Comparison of ENCODE assay signal across 23 cellular contexts in genomic region chr16:13542284-13542683, GRCh38.
"Had no signal": no experiment of that assay in that cellular context is flagged by ENCODE, and none has a peak within 500 bp of the region (broad histone marks: within the 10 kb centered on the region; RNA-seq: fewer than 3 reads in every experiment).

No MANE protein-coding gene starts in this region.

- H3K27ac Mint-ChIP-seq: activated CD4-positive, alpha-beta T cell treated with anti-CD3 and anti-CD28 coated beads, Interleukin-2, amount 10 ng/mL, durations not matched to agents 24 days and 14 days; activated CD8-positive, alpha-beta memory T cell treated with anti-CD3 and anti-CD28 coated beads, Interleukin-2, amount 10 ng/mL, durations not matched to agents 7 days and 5 days; activated naive CD4-positive, alpha-beta T cell treated with anti-CD3 and anti-CD28 coated beads, Interleukin-2, amount 50 U/mL, for 24 hours; activated T-cell treated with anti-CD3 and anti-CD28 coated beads, Interleukin-2, amount 50 U/mL, for 24 hours; activated T-helper 1 cell treated with anti-CD3 and anti-CD28 coated beads, Interleukin-12 subunit alpha, Interleukin-12 subunit beta, Interleukin-2, Interleukin-4 antibody, amounts not matched to agents 30 ng/mL and 10 ng/mL and 1 ng/mL, durations not matched to agents 14 hours and 24 hours and 36 hours; T-helper 17 cell; WTC11 had no signal

- H3K36me3 ChIP-seq: breast epithelium had no signal

- H3K27me3 ChIP-seq: breast epithelium had no signal

- H3K36me3 Mint-ChIP-seq: activated CD8-positive, alpha-beta memory T cell treated with anti-CD3 and anti-CD28 coated beads, Interleukin-2, amount 10 ng/mL, durations not matched to agents 7 days and 5 days; activated naive CD4-positive, alpha-beta T cell treated with anti-CD3 and anti-CD28 coated beads, Interleukin-2, amount 50 U/mL, for 24 hours had no signal

- H3K9me3 ChIP-seq: breast epithelium had no signal

- DNase-seq: activated CD4-positive, alpha-beta T cell treated with anti-CD3 and anti-CD28 coated beads, Interleukin-2, amount 10 ng/mL, durations not matched to agents 24 days and 14 days; activated CD4-positive, alpha-beta T cell treated with anti-CD3 and anti-CD28 coated beads, Interleukin-2, amount 50 U/mL, for 48 hours; activated CD4-positive, CD25-positive, alpha-beta regulatory T cell treated with anti-CD3 and anti-CD28 coated beads, Interleukin-2, amount 50 U/mL, for 72 hours; activated CD8-positive, alpha-beta memory T cell treated with anti-CD3 and anti-CD28 coated beads, Interleukin-2, amount 10 ng/mL, durations not matched to agents 7 days and 5 days; activated effector memory CD4-positive, alpha-beta T cell treated with Interleukin-2 at 50 U/mL for 16 hours; activated naive CD4-positive, alpha-beta T cell; activated T-cell treated with anti-CD3 and anti-CD28 coated beads, Interleukin-2, amount 50 U/mL, for 24 hours; aorta; central memory CD4-positive, alpha-beta T cell; NCI-H1092 treated with DMSO at 0.1 percent for 48 hours; NCI-H1417 treated with DMSO at 0.1 percent for 48 hours; NCI-H1694 treated with DMSO at 0.1 percent for 48 hours; NCI-H2029 treated with DMSO at 0.1 percent for 48 hours; NCI-H69; NK-92 treated with Interleukin-12 subunit alpha and Interleukin-12 subunit beta, amount 100 ng/mL, for 24 hours; PC-3; SHP77 treated with DMSO at 0.1 percent for 48 hours; T-helper 17 cell; T-helper 9 cell had no signal

- H3K27me3 Mint-ChIP-seq: activated CD4-positive, alpha-beta T cell treated with anti-CD3 and anti-CD28 coated beads, Interleukin-2, amount 10 ng/mL, durations not matched to agents 24 days and 14 days; activated CD8-positive, alpha-beta memory T cell treated with anti-CD3 and anti-CD28 coated beads, Interleukin-2, amount 10 ng/mL, durations not matched to agents 7 days and 5 days; activated T-cell treated with anti-CD3 and anti-CD28 coated beads, Interleukin-2, amount 50 U/mL, for 24 hours; T-helper 17 cell had no signal

- H3K4me1 Mint-ChIP-seq: activated CD4-positive, alpha-beta T cell treated with anti-CD3 and anti-CD28 coated beads, Interleukin-2, amount 10 ng/mL, durations not matched to agents 24 days and 14 days; activated CD8-positive, alpha-beta memory T cell treated with anti-CD3 and anti-CD28 coated beads, Interleukin-2, amount 10 ng/mL, durations not matched to agents 7 days and 5 days; activated naive CD4-positive, alpha-beta T cell treated with anti-CD3 and anti-CD28 coated beads, Interleukin-2, amount 50 U/mL, for 24 hours; T-helper 17 cell had no signal

- H3K4me3 ChIP-seq: breast epithelium had no signal

- H3K4me1 ChIP-seq: breast epithelium had no signal

- H3K4me3 Mint-ChIP-seq: activated CD4-positive, alpha-beta T cell treated with anti-CD3 and anti-CD28 coated beads, Interleukin-2, amount 10 ng/mL, durations not matched to agents 24 days and 14 days; activated CD8-positive, alpha-beta memory T cell treated with anti-CD3 and anti-CD28 coated beads, Interleukin-2, amount 10 ng/mL, durations not matched to agents 7 days and 5 days; activated naive CD4-positive, alpha-beta T cell treated with anti-CD3 and anti-CD28 coated beads, Interleukin-2, amount 50 U/mL, for 24 hours; activated T-cell treated with anti-CD3 and anti-CD28 coated beads, Interleukin-2, amount 50 U/mL, for 24 hours; activated T-helper 1 cell treated with anti-CD3 and anti-CD28 coated beads, Interleukin-12 subunit alpha, Interleukin-12 subunit beta, Interleukin-2, Interleukin-4 antibody, amounts not matched to agents 30 ng/mL and 10 ng/mL and 1 ng/mL, durations not matched to agents 14 hours and 24 hours and 36 hours; T-helper 17 cell; WTC11 had no signal

- ATAC-seq: activated CD8-positive, alpha-beta memory T cell treated with anti-CD3 and anti-CD28 coated beads, Interleukin-2, amount 10 ng/mL, durations not matched to agents 7 days and 5 days; PC-3; T-helper 17 cell; WTC11 had no signal

- H3K9me3 Mint-ChIP-seq: activated naive CD4-positive, alpha-beta T cell treated with anti-CD3 and anti-CD28 coated beads, Interleukin-2, amount 50 U/mL, for 24 hours had no signal

- H3K27ac ChIP-seq: breast epithelium had no signal
